Comparison of ENCODE assay signal across 1 cellular context in genomic region chr1:117366982-117367768, GRCh38.
TF ChIP-seq lines count a peak whose summit lies in the region.

Gene MAN1A2, plus strand, starts transcription at chr1:117367449. Its CDS starts 735 bp downstream, at chr1:117368184.

TF ChIP-seq in HepG2, 621 proteins besides CTCF, POLR2A, EP300 and RAD21 (continued from another document and continues in another):
- TF ChIP-seq ZGPAT (CRISPR knock-in tag; IDR thresholded peaks at IDR 0.05) (peak; percentile 53; the same call in 1 of the 2 replicates), NCOA2 (CRISPR knock-in tag; IDR thresholded peaks at IDR 0.05) (no peak), ZBTB39 (CRISPR knock-in tag; IDR thresholded peaks at IDR 0.05) (no peak), ZBTB7A (CRISPR knock-in tag; IDR thresholded peaks at IDR 0.05) (no peak), ZNF766 (CRISPR knock-in tag; IDR thresholded peaks at IDR 0.05; ENCODE audit: borderline replicate concordance) (0 out of 2 replicates have a peak, but pooled peaks have one; percentile 3), ZNF335 (CRISPR knock-in tag; IDR thresholded peaks at IDR 0.05) (0 out of 2 replicates have a peak, but pooled peaks have one; percentile 42), ZNF280D (CRISPR knock-in tag; IDR thresholded peaks at IDR 0.05) (peak; percentile 81; the same call in 1 of the 2 replicates), IRX3 (CRISPR knock-in tag; IDR thresholded peaks at IDR 0.05; ENCODE audit: borderline replicate concordance, low read depth) (0 out of 2 replicates have a peak, but pooled peaks have one; percentile 16), KLF6 (CRISPR knock-in tag; IDR thresholded peaks at IDR 0.05) (no peak), NONO (IDR thresholded peaks at IDR 0.05) (no peak), NONO (CRISPR knock-in tag; conservative IDR thresholded peaks at IDR 0.05) (no peak; the same call in 1 of the 2 replicates), SALL1 (CRISPR knock-in tag; IDR thresholded peaks at IDR 0.05) (peak; percentile 66), ATF3 (CRISPR knock-in tag; IDR thresholded peaks at IDR 0.05) (no peak), GATAD1 (CRISPR knock-in tag; IDR thresholded peaks at IDR 0.05) (peak; percentile 71), SRF (IDR thresholded peaks at IDR 0.05; ENCODE audit: low read depth, low read length) (no peak), CENPT (CRISPR knock-in tag; IDR thresholded peaks at IDR 0.05; ENCODE audit: low read depth) (no peak), EZH2 (conservative IDR thresholded peaks at IDR 0.05; ENCODE audit: low read depth, low read length) (no peak), TERF1 (CRISPR knock-in tag; IDR thresholded peaks at IDR 0.05) (no peak), CBX1 (IDR thresholded peaks at IDR 0.05; ENCODE audit: low read depth) (no peak), GLI4 (CRISPR knock-in tag; IDR thresholded peaks at IDR 0.05; ENCODE audit: borderline replicate concordance) (no peak), DPF2 (CRISPR knock-in tag; IDR thresholded peaks at IDR 0.05; ENCODE audit: borderline replicate concordance, low read depth) (no peak), ZNF770 (CRISPR knock-in tag; IDR thresholded peaks at IDR 0.05) (no peak), ZNF558 (CRISPR knock-in tag; IDR thresholded peaks at IDR 0.05; ENCODE audit: borderline replicate concordance) (peak; percentile 20; the same call in 1 of the 2 replicates), FOXK2 (IDR thresholded peaks at IDR 0.05) (no peak), MTA1 (CRISPR knock-in tag; IDR thresholded peaks at IDR 0.05; ENCODE audit: borderline replicate concordance) (no peak), TCF12 (IDR thresholded peaks at IDR 0.05) (no peak), TCF12 (CRISPR knock-in tag; IDR thresholded peaks at IDR 0.05) (no peak), GTF3A (CRISPR knock-in tag; conservative IDR thresholded peaks at IDR 0.05) (no peak), CSRNP1 (CRISPR knock-in tag; IDR thresholded peaks at IDR 0.05) (no peak), HMGXB4 (CRISPR knock-in tag; IDR thresholded peaks at IDR 0.05; ENCODE audit: borderline replicate concordance in 1 of 2, low read depth in 1 of 2) (peak in 1 of 2 experiments; percentile 41; a peak in 2 of 4 replicates), KDM3A (CRISPR knock-in tag; IDR thresholded peaks at IDR 0.05; ENCODE audit: low read depth) (peak; percentile 61; the same call in 1 of the 2 replicates), ZNF772 (CRISPR knock-in tag; IDR thresholded peaks at IDR 0.05) (no peak; the same call in 1 of the 2 replicates), ZNF607 (CRISPR knock-in tag; IDR thresholded peaks at IDR 0.05; ENCODE audit: borderline replicate concordance) (no peak), TFDP1 (CRISPR knock-in tag; IDR thresholded peaks at IDR 0.05; ENCODE audit: borderline replicate concordance) (0 out of 2 replicates have a peak, but pooled peaks have one; percentile 40), ZSCAN21 (CRISPR knock-in tag; IDR thresholded peaks at IDR 0.05; ENCODE audit: borderline replicate concordance) (peak; percentile 59; the same call in 1 of the 2 replicates), THAP7 (CRISPR knock-in tag; IDR thresholded peaks at IDR 0.05) (no peak), NKX3-1 (CRISPR knock-in tag; IDR thresholded peaks at IDR 0.05) (no peak), FOXP1 (IDR thresholded peaks at IDR 0.05) (no peak), FOXP1 (CRISPR knock-in tag; IDR thresholded peaks at IDR 0.05) (no peak), CREB1 (IDR thresholded peaks at IDR 0.05) (no peak), CREB1 (CRISPR knock-in tag; IDR thresholded peaks at IDR 0.05) (no peak), AGO2 (optimal IDR thresholded peaks at IDR 0.05; ENCODE audit: low read depth, low read length) (peak; percentile 79), ZNF83 (CRISPR knock-in tag; IDR thresholded peaks at IDR 0.05; ENCODE audit: borderline replicate concordance) (no peak), GZF1 (CRISPR knock-in tag; IDR thresholded peaks at IDR 0.05) (no peak; the same call in 1 of the 2 replicates), SUZ12 (IDR thresholded peaks at IDR 0.05; ENCODE audit: low read depth, low read length) (no peak), SKI (IDR thresholded peaks at IDR 0.05; ENCODE audit: partially characterized antibody) (peak; percentile 8), HNF1B (CRISPR knock-in tag; IDR thresholded peaks at IDR 0.05) (no peak), ZNF205 (CRISPR knock-in tag; IDR thresholded peaks at IDR 0.05) (no peak), SETDB1 (CRISPR knock-in tag; IDR thresholded peaks at IDR 0.05; ENCODE audit: borderline replicate concordance) (no peak), ZNF839 (CRISPR knock-in tag; IDR thresholded peaks at IDR 0.05; ENCODE audit: borderline replicate concordance) (no peak), KLF15 (CRISPR knock-in tag; IDR thresholded peaks at IDR 0.05; ENCODE audit: borderline replicate concordance) (no peak), HOXA9 (CRISPR knock-in tag; IDR thresholded peaks at IDR 0.05; ENCODE audit: borderline replicate concordance) (no peak)
